7 cellular contexts compared by ENCODE assay signal in the genomic region with DNA sequence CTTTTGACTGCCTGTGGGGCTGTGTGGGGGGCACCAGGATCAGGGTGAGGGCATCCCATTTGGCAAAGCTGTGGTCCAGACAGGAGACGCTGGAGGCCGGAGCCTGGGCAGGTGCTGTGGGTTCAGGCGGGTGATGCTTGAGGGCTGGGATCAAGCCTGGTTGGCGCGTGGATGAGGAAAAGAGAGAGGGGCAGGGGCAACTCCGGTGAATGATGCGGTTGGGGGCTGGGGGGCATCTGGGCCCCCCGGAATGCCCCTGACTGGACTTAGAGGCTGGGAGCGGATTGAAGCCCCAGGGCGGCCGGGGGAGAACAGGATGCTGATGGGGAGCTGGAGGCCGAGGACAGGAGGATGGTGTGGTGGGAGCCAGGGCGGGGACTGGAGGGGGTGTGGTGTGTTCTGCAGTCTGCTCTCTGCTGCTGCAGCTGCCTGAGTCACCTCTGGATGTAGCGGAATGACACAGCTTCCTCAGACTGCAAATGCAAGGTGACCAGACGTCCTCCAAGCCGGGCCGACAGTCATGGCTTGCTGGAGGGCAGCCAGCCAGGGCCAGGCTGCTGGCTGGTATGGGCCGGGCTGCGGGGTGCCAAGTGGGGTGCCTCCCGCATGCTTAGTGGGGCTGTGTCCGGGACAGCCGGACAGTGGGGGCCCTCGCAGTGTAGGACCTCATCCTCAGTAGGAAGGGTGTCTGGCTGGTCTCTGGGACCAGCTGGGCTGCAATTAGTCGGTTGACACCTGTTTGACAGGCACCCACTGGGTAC. TPM values are rescaled to one million over a fixed set of nuclear protein-coding genes. Genes with fewer than 3 reads are reported as not detected.
DNase-seq lines count a peak whose midpoint lies in the region; ATAC-seq, FAIRE-seq and TF ChIP-seq lines count a peak whose summit lies in the region.

No MANE protein-coding gene starts in this region.

- TF ChIP-seq POLR2A in GM12892 (IDR thresholded peaks at IDR 0.05; ENCODE audit: low read depth, low read length) (no peak), NB4 (IDR thresholded peaks at IDR 0.05; ENCODE audit: extremely low read depth, insufficient read length) (no peak), suprapubic skin (IDR thresholded peaks at IDR 0.05) (no peak)

- H3K27me3 ChIP-seq in suprapubic skin = no peaks in the 10 kb centered on the region

- 62% methylated on average over 18 of the region's 24 CpGs for WGBS in suprapubic skin

- no peak for ATAC-seq in left colon

- H3K36me3 ChIP-seq in suprapubic skin = peaks cover 5% of the 10 kb centered on the region

- H3K9me3 ChIP-seq in suprapubic skin = no peaks in the 10 kb centered on the region

- TF ChIP-seq EP300 in suprapubic skin (IDR thresholded peaks at IDR 0.05) = no peak

- H3K4me3 ChIP-seq in NB4 (ENCODE audit: low read depth, low read length) (peak overlapping the region; percentile 70), astrocyte of the spinal cord (ENCODE audit: low read depth, low read length) (no peak overlapping the region), suprapubic skin (peak overlapping the region; percentile 80)

- FAIRE-seq in GM12892 (lab: Jason Lieb, UNC) = peak; percentile 21

- TF ChIP-seq CTCF in NB4 (IDR thresholded peaks at IDR 0.05; ENCODE audit: low read depth, low read length) (no peak), astrocyte of the spinal cord (IDR thresholded peaks at IDR 0.05; ENCODE audit: low read depth, low read length) (no peak), suprapubic skin (IDR thresholded peaks at IDR 0.05) (no peak)

- intact Hi-C loops in left colon (cut with DNase I, micrococcal nuclease) = no loop called here

- no peak for DNase-seq in GM12892 (ENCODE audit: insufficient read length)
- DNase-seq in NB4 (ENCODE audit: low read depth) = no peak
- DNase-seq in astrocyte of the spinal cord (ENCODE audit: low read depth, low spot score) = peak; percentile 84
- peak; percentile 29 to 66 for DNase-seq in left colon
- DNase-seq in suprapubic skin (ENCODE audit: low spot score in 2 of 2) = peak in 1 of 2 donors; percentile 84
- DNase-seq in NCI-H1092 treated with DMSO at 0.1 percent for 48 hours (lab: John Stamatoyannopoulos, UW) = no peak
- no peak for DNase-seq in NCI-H2029 (lab: John Stamatoyannopoulos, UW)

- peak overlapping the region; percentile 98 for H3K27ac ChIP-seq in suprapubic skin

- peaks cover 75% of the 10 kb centered on the region for H3K4me1 ChIP-seq in suprapubic skin

- in situ Hi-C loops in astrocyte of the spinal cord (cut with HindIII; ENCODE audit: low sequenced_read_pairs) = no loop called here

RNA-seq across cellular contexts. Expression of gene MAFK, which starts 3.2 kb away (rescaled TPM):
- polyA plus RNA-seq in GM12892 (2012; ENCODE audit: missing spikeins) = 2.2 TPM
- 10 to 100 TPM; 42.9 to 45.8 TPM for total RNA-seq in left colon
- total RNA-seq in suprapubic skin = 10 to 100 TPM; 29.3 to 65.0 (median 36.2) TPM

RNA-seq across cellular contexts. Expression of gene TMEM184A, which starts 22.3 kb away (rescaled TPM):
- 0.13 TPM for polyA plus RNA-seq in GM12892 (2012; ENCODE audit: missing spikeins)
- total RNA-seq in left colon (10 to 100 TPM; 57.6 to 58.3 TPM), suprapubic skin (100 to 1,000 TPM in 3 of 4 donors, 10 to 100 TPM in 1; 55.0 to 234 (median 112) TPM)

RNA-seq across cellular contexts. Expression of gene INTS1, which starts 29.6 kb away (rescaled TPM):
- 16.6 TPM for polyA plus RNA-seq in GM12892 (2012; ENCODE audit: missing spikeins)
- total RNA-seq in left colon (10 to 100 TPM; 67.7 to 67.8 TPM), suprapubic skin (10 to 100 TPM; 45.7 to 96.5 (median 75.8) TPM)

RNA-seq across cellular contexts. Expression of gene PSMG3, which starts 36.1 kb away (rescaled TPM):
- 51.5 TPM for polyA plus RNA-seq in GM12892 (2012; ENCODE audit: missing spikeins)
- total RNA-seq in left colon (10 to 100 TPM; 29.3 to 35.0 TPM), suprapubic skin (10 to 100 TPM; 35.7 to 79.0 (median 62.0) TPM)

Comparison
In these comparisons a context has a peak if more than half of its experiments do, and no peak if none do; other contexts are left out.
1. DNase-seq: peak in astrocyte of the spinal cord (single experiment) and left colon (2 of 2); none in GM12892 (single experiment), NB4 (single experiment), NCI-H1092 treated with DMSO at 0.1 percent for 48 hours (single experiment) and NCI-H2029 (single experiment).